Comparison of ENCODE assay signal across 8 cellular contexts in the genomic region with DNA sequence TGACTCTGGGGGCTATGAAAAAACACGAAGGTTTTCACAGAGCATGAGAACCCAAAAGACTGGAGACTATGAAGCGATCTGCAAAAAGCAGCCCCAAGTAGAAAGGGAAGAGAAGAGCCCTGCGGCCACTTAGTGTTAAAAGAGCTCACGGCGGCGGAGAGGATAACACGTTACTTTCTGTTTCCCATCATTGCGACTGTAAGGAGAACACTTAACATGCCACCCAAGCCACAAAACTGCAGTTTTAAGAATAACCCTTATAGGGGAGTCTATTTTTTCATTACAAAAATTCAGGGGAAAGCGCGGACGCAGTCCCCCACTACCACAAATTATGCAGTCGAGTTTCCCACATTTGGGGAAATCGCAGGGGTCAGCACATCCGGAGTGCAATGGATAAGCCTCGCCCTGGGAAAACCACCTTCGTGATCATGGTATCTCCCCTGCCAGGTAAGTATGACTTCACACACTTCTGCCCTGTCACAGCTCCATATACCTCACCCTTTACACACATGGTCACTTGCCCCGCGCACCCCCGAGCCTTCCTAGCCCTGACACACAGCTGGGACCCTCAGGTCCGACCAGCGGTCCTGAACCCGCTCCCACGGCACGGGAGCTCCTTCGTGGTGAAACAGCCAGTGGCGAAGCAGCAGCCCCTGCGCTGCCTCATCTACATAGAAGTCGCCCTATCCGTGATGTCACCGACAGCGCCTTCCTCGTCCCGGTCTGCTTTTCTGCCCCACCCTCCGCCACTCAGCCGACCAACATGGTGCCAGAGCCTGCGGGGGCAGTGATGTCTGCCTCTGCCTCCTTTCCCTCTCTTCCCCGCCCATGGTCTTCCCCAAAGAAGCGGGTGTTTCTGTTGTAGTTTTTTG.
DNase-seq lines count a peak whose midpoint lies in the region; TF ChIP-seq lines count a peak whose summit lies in the region.
"Not testable (repeated sequence)": the region's sequence is repeated elsewhere in the genome, so short reads cannot be mapped to it uniquely, and the experiment has no call there.

No MANE protein-coding gene starts in this region.

- not testable (repeated sequence) for H3K27me3 Mint-ChIP-seq in neural progenitor cell (ENCODE audit: insufficient read depth, low read depth)

- H3K4me3 ChIP-seq in LNCaP clone FGC (ENCODE audit: low read depth, low read length) (peak overlapping the region; percentile 38), foreskin fibroblast (ENCODE audit: low read depth in 1 of 2, low read length in 2 of 2) (peak overlapping the region; percentile 47 to 61), neural progenitor cell (peak overlapping the region; percentile 50), testis (peak overlapping the region; percentile 42 to 46)

- peak overlapping the region; percentile 39 for H3K27ac ChIP-seq in RWPE1
- peak overlapping the region; percentile 96 for H3K27ac ChIP-seq in neural progenitor cell
- H3K27ac ChIP-seq in testis: peak overlapping the region; percentile 82 to 84

- 0 to 1% methylated on average over 16 to 19 of the region's 38 CpGs for WGBS in testis, 2 donors

- not testable (repeated sequence) for H3K36me3 Mint-ChIP-seq in neural progenitor cell

- H4K20me1 ChIP-seq in neural progenitor cell (ENCODE audit: low read depth): not testable (repeated sequence)

- H3K4me2 ChIP-seq in neural progenitor cell: peak overlapping the region; percentile 44

- H3K9me3 ChIP-seq in neural progenitor cell (ENCODE audit: low read depth); testis: not testable (repeated sequence)

- H3K79me2 ChIP-seq in neural progenitor cell (ENCODE audit: low read depth): not testable (repeated sequence)

- peak overlapping the region; percentile 83 for H3K4me3 Mint-ChIP-seq in neural progenitor cell

- H3K27me3 ChIP-seq in neural progenitor cell: peaks cover 13% of the 10 kb centered on the region
- H3K27me3 ChIP-seq in testis: not testable (repeated sequence)

- CTCF ChIA-PET in RWPE1 (lab: Yijun Ruan, JAX): not testable (repeated sequence)

- DNase-seq in GM04504 (ENCODE audit: low read depth): peak; percentile 72
- peak; percentile 96 for DNase-seq in HCEC 1CT
- DNase-seq in LNCaP clone FGC (ENCODE audit: low read depth): peak; percentile 90
- DNase-seq in RWPE1 (ENCODE audit: low spot score): peak; percentile 41
- peak; percentile 82 for DNase-seq in activated effector memory CD4-positive, alpha-beta T cell treated with anti-CD3 and anti-CD28 coated beads, Interleukin-2, amount 50 U/mL, for 16 hours
- DNase-seq in foreskin fibroblast: peak; percentile 87 to 93
- DNase-seq in neural progenitor cell (ENCODE audit: low spot score): peak; percentile 81
- DNase-seq in testis: peak; percentile 53

- peak overlapping the region; percentile 93 for H3K9ac ChIP-seq in neural progenitor cell

- intact Hi-C loops in testis (cut with DNase I; ENCODE audit: low total_unique reads): not testable (repeated sequence)

- peak overlapping the region; percentile 50 for H2AFZ ChIP-seq in neural progenitor cell (replicated peaks)

- peak; percentile 73 for TF ChIP-seq POLR2A in testis (IDR thresholded peaks at IDR 0.05)

- H3K27ac Mint-ChIP-seq in neural progenitor cell: peak overlapping the region; percentile 92

- H3F3A ChIP-seq in neural progenitor cell (ENCODE audit: low read depth): not testable (repeated sequence)

- TF ChIP-seq CTCF in LNCaP clone FGC (IDR thresholded peaks at IDR 0.05; ENCODE audit: control insufficient read depth, extremely low read depth, insufficient read depth); RWPE1 (conservative IDR thresholded peaks at IDR 0.05; ENCODE audit: low read depth); foreskin fibroblast (IDR thresholded peaks at IDR 0.05; ENCODE audit: low read depth, low read length); neural progenitor cell (IDR thresholded peaks at IDR 0.05); testis (IDR thresholded peaks at IDR 0.05): not testable (repeated sequence)

- H3K4me1 Mint-ChIP-seq in neural progenitor cell: not testable (repeated sequence)

- POLR2A ChIA-PET in RWPE1 (lab: Yijun Ruan, JAX; ENCODE audit: low non-redundant PET): not testable (repeated sequence)

- H3K9me3 Mint-ChIP-seq in neural progenitor cell: not testable (repeated sequence)

- not testable (repeated sequence) for H3K36me3 ChIP-seq in neural progenitor cell; testis (ENCODE audit: low read depth, missing control alignments)

- H3K4me1 ChIP-seq in neural progenitor cell, testis: not testable (repeated sequence)

Comparison
In these comparisons a context has a peak if more than half of its experiments do, and no peak if none do; other contexts are left out.
1. Peak in every context shown above with its lines: DNase-seq, H3K4me3 ChIP-seq and H3K27ac ChIP-seq.
2. DNase-seq: peak in every context shown above with its lines; median percentile 96 in HCEC 1CT; 90 in LNCaP clone FGC; 90 in foreskin fibroblast; 82 in activated effector memory CD4-positive, alpha-beta T cell treated with anti-CD3 and anti-CD28 coated beads, Interleukin-2, amount 50 U/mL, for 16 hours; 81 in neural progenitor cell; 72 in GM04504; 53 in testis; 41 in RWPE1.
3. H3K27ac ChIP-seq: peak in every context shown above with its lines; median percentile 96 in neural progenitor cell; 83 in testis; 39 in RWPE1.